In the genomic region with DNA sequence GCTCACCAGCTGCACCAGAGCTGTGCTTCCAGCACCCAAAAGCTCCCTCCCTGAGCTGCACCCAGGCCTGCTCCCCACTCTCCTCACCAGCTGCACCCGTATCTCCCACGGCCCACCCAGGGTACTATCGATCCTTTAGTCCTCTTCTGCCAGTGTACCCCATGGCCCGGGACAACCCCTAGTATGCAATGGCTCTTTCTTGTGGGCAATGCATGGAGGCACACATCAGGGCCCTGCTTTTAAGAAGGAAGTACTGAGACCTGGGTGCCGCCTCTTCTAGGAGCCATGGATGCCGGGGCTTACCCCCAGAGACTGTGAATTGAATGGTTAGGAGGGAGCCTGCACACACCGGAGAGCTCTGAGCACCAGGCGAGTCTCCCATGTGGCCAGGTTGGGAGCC, we compare ENCODE assay signal across 25 cellular contexts.
"Had no signal": no experiment of that assay in that cellular context is flagged by ENCODE, and none has a peak within 500 bp of the region (broad histone marks: within the 10 kb centered on the region; RNA-seq: fewer than 3 reads in every experiment).

No MANE protein-coding gene starts in this region.

- H3K4me3 ChIP-seq: coronary artery, dorsolateral prefrontal cortex had no signal

- H3K4me3 Mint-ChIP-seq: activated CD4-positive, alpha-beta memory T cell treated with anti-CD3 and anti-CD28 coated beads for 36 hours; activated CD4-positive, alpha-beta T cell treated with anti-CD3 and anti-CD28 coated beads for 36 hours; activated CD4-positive, alpha-beta T cell treated with anti-CD3 and anti-CD28 coated beads, Interleukin-2, amount 10 ng/mL, durations not matched to agents 24 days and 14 days; activated naive CD8-positive, alpha-beta T cell; activated T-cell treated with anti-CD3 and anti-CD28 coated beads, Interleukin-2, amount 50 U/mL, for 4 hours; activated T-helper 17 cell treated with anti-CD3 and anti-CD28 coated beads, Interleukin-2, amount 50 U/mL, for 72 hours; central memory CD8-positive, alpha-beta T cell; dendritic cell treated with granulocyte-macrophage colony-stimulating factor and Interleukin-4, amounts not matched to agents 40 ng/mL and 50 ng/mL, for 4 days; endodermal cell had no signal

- H3K9me3 Mint-ChIP-seq: activated CD4-positive, alpha-beta memory T cell treated with anti-CD3 and anti-CD28 coated beads for 36 hours; activated CD4-positive, alpha-beta T cell treated with anti-CD3 and anti-CD28 coated beads, Interleukin-2, amount 10 ng/mL, durations not matched to agents 24 days and 14 days; activated T-cell treated with anti-CD3 and anti-CD28 coated beads, Interleukin-2, amount 50 U/mL, for 4 hours; activated T-helper 17 cell treated with anti-CD3 and anti-CD28 coated beads, Interleukin-2, amount 50 U/mL, for 72 hours; central memory CD8-positive, alpha-beta T cell; dendritic cell treated with granulocyte-macrophage colony-stimulating factor and Interleukin-4, amounts not matched to agents 40 ng/mL and 50 ng/mL, for 4 days; endodermal cell had no signal

- H3K27me3 Mint-ChIP-seq: activated CD4-positive, alpha-beta memory T cell treated with anti-CD3 and anti-CD28 coated beads for 36 hours; activated CD4-positive, alpha-beta T cell treated with anti-CD3 and anti-CD28 coated beads for 36 hours; activated CD4-positive, alpha-beta T cell treated with anti-CD3 and anti-CD28 coated beads, Interleukin-2, amount 10 ng/mL, durations not matched to agents 24 days and 14 days; activated naive CD8-positive, alpha-beta T cell; activated T-helper 17 cell treated with anti-CD3 and anti-CD28 coated beads, Interleukin-2, amount 50 U/mL, for 72 hours; central memory CD8-positive, alpha-beta T cell; dendritic cell treated with granulocyte-macrophage colony-stimulating factor and Interleukin-4, amounts not matched to agents 40 ng/mL and 50 ng/mL, for 4 days had no signal

- H3K4me1 Mint-ChIP-seq: activated T-helper 17 cell treated with anti-CD3 and anti-CD28 coated beads, Interleukin-2, amount 50 U/mL, for 72 hours; central memory CD8-positive, alpha-beta T cell; endodermal cell had no signal

- H3K27ac ChIP-seq: brain microvascular endothelial cell, coronary artery, dorsolateral prefrontal cortex had no signal

- H3K27me3 ChIP-seq: brain microvascular endothelial cell, dorsolateral prefrontal cortex had no signal

- DNase-seq: activated CD4-positive, alpha-beta memory T cell treated with anti-CD3 and anti-CD28 coated beads for 36 hours; activated CD4-positive, alpha-beta T cell treated with anti-CD3 and anti-CD28 coated beads for 36 hours; activated CD4-positive, alpha-beta T cell treated with anti-CD3 and anti-CD28 coated beads, Interleukin-2, amount 10 ng/mL, durations not matched to agents 24 days and 14 days; activated CD4-positive, CD25-positive, alpha-beta regulatory T cell; activated CD4-positive, CD25-positive, alpha-beta regulatory T cell treated with anti-CD3 and anti-CD28 coated beads, Interleukin-2, amount 50 U/mL, for 72 hours; activated CD8-positive, alpha-beta memory T cell treated with anti-CD3 and anti-CD28 coated beads for 24 hours; activated effector memory CD4-positive, alpha-beta T cell treated with Interleukin-2 at 50 U/mL for 16 hours; activated gamma-delta T cell treated with Interleukin-2 at 50 U/mL for 16 hours; activated naive CD4-positive, alpha-beta T cell treated with anti-CD3 and anti-CD28 coated beads, Interleukin-2, amount 50 U/mL, for 16 hours; activated naive CD4-positive, alpha-beta T cell treated with Interleukin-2 at 50 U/mL for 16 hours; activated T-cell treated with anti-CD3 and anti-CD28 coated beads, Interleukin-2, amount 50 U/mL, for 4 hours; anterior cingulate cortex; brain microvascular endothelial cell; dorsolateral prefrontal cortex; effector memory CD4-positive, alpha-beta T cell; endodermal cell; foreskin fibroblast; head of caudate nucleus; T-helper 2 cell had no signal

- ATAC-seq: activated CD4-positive, alpha-beta T cell treated with anti-CD3 and anti-CD28 coated beads for 36 hours; activated T-cell treated with anti-CD3 and anti-CD28 coated beads, Interleukin-2, amount 50 U/mL, for 4 hours; activated T-helper 17 cell treated with anti-CD3 and anti-CD28 coated beads, Interleukin-2, amount 50 U/mL, for 72 hours; esophagus mucosa had no signal

- H3K27ac Mint-ChIP-seq: activated CD4-positive, alpha-beta memory T cell treated with anti-CD3 and anti-CD28 coated beads for 36 hours; activated CD4-positive, alpha-beta T cell treated with anti-CD3 and anti-CD28 coated beads for 36 hours; activated CD4-positive, alpha-beta T cell treated with anti-CD3 and anti-CD28 coated beads, Interleukin-2, amount 10 ng/mL, durations not matched to agents 24 days and 14 days; activated naive CD8-positive, alpha-beta T cell; activated T-helper 17 cell treated with anti-CD3 and anti-CD28 coated beads, Interleukin-2, amount 50 U/mL, for 72 hours had no signal
